ENCODE assay signal across 20 cellular contexts in the genomic region with DNA sequence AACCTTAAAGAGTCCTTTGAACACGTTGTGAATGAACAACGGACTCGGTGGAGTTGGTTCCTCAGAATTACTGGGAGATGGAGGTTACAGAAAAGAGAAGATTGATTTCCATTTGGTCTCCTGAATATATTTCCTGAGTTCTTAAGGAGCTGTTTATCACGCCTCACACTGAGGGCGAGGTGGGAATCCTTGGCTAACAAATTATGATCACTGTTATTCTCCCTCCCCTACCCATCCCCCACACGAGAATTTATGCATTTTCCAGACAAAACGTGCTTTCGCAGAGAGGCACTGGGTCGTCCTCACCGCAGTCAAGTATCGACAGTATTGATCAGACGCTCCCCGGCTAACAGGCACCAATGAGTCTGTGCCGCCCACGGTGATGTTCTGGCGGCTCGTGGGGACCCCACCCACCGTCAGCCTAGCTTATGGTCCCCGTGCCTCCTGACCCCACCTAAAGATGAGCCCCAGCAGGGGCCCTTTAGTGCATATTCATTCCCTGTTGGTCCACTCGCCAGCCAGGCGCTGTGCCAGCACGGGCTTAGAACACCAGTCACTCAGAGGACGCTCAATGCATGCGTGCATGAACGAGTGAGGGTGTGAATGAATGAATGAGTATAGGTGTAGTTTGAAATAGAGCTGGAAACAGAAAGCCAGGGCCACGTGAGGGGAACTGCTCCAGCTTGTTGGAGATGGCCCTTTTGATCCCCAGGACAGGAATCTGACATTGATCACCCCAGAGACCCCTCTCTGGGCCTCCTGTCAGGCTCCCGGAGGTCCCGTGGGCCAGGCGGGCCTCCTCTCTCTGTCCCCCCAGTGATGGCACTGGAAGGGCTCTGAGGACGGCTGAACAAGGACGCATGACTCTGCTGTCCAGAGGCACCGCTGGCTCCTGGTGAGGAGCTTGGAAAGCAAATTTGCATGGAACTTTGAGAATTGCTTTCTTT.
DNase-seq lines count a peak whose midpoint lies in the region; ATAC-seq, FAIRE-seq and TF ChIP-seq lines count a peak whose summit lies in the region.
"Had no signal": no experiment of that assay in that cellular context is flagged by ENCODE, and none has a peak within 500 bp of the region (broad histone marks: within the 10 kb centered on the region; RNA-seq: fewer than 3 reads in every experiment).

No MANE protein-coding gene starts in this region.

- intact Hi-C loops in activated CD4-positive, alpha-beta memory T cell treated with anti-CD3 and anti-CD28 coated beads for 36 hours (cut with micrococcal nuclease), result no loop called here
- intact Hi-C loops in posterior vena cava (cut with DNase I), result no loop called here

- H3K27ac Mint-ChIP-seq in activated CD4-positive, alpha-beta memory T cell treated with anti-CD3 and anti-CD28 coated beads for 36 hours, result no peak overlapping the region
- no peak overlapping the region for H3K27ac Mint-ChIP-seq in activated CD4-positive, alpha-beta memory T cell treated with anti-CD3 and anti-CD28 coated beads, Interleukin-2, amount 10 ng/mL, durations not matched to agents 7 days and 5 days
- no peak overlapping the region for H3K27ac Mint-ChIP-seq in glutamatergic neuron (ENCODE audit: unreplicated experiment)
- H3K27ac Mint-ChIP-seq: nephron progenitor cell had no signal

- ATAC-seq in foreskin keratinocyte (no peak), GM19397 (IDR thresholded peaks at IDR 0.05; ENCODE audit: unreplicated experiment) (no peak)

- FAIRE-seq in GM12892 (lab: Jason Lieb, UNC), result peak; percentile 60

- no peak overlapping the region for H3K4me3 Mint-ChIP-seq in activated CD4-positive, alpha-beta memory T cell treated with anti-CD3 and anti-CD28 coated beads for 36 hours
- no peak overlapping the region for H3K4me3 Mint-ChIP-seq in activated CD4-positive, alpha-beta memory T cell treated with anti-CD3 and anti-CD28 coated beads, Interleukin-2, amount 10 ng/mL, durations not matched to agents 7 days and 5 days
- peak overlapping the region; percentile 49 for H3K4me3 Mint-ChIP-seq in glutamatergic neuron (ENCODE audit: unreplicated experiment)
- H3K4me3 Mint-ChIP-seq: nephron progenitor cell had no signal

- H3K27ac ChIP-seq in foreskin keratinocyte, result no peak overlapping the region
- H3K27ac ChIP-seq: esophagus squamous epithelium, PC-9, thyroid gland had no signal

- TF ChIP-seq CTCF in glutamatergic neuron (IDR thresholded peaks at IDR 0.05; ENCODE audit: partially characterized antibody, unreplicated experiment) (no peak), foreskin keratinocyte (conservative IDR thresholded peaks at IDR 0.05) (no peak)

- TF ChIP-seq POLR2A in GM12892 (IDR thresholded peaks at IDR 0.05; ENCODE audit: low read depth, low read length), result no peak

- no peaks in the 10 kb centered on the region for H3K27me3 Mint-ChIP-seq in activated CD4-positive, alpha-beta memory T cell treated with anti-CD3 and anti-CD28 coated beads for 36 hours
- H3K27me3 Mint-ChIP-seq in activated CD4-positive, alpha-beta memory T cell treated with anti-CD3 and anti-CD28 coated beads, Interleukin-2, amount 10 ng/mL, durations not matched to agents 7 days and 5 days, result peaks cover 9% of the 10 kb centered on the region
- H3K27me3 Mint-ChIP-seq in glutamatergic neuron (ENCODE audit: unreplicated experiment), result peaks cover 13% of the 10 kb centered on the region

- H3K9me3 Mint-ChIP-seq in activated CD4-positive, alpha-beta memory T cell treated with anti-CD3 and anti-CD28 coated beads for 36 hours, result peaks cover 13% of the 10 kb centered on the region
- peaks cover 2% of the 10 kb centered on the region for H3K9me3 Mint-ChIP-seq in activated CD4-positive, alpha-beta memory T cell treated with anti-CD3 and anti-CD28 coated beads, Interleukin-2, amount 10 ng/mL, durations not matched to agents 7 days and 5 days
- H3K9me3 Mint-ChIP-seq in glutamatergic neuron (ENCODE audit: unreplicated experiment), result peaks cover 4% of the 10 kb centered on the region

- H3K36me3 Mint-ChIP-seq in activated CD4-positive, alpha-beta memory T cell treated with anti-CD3 and anti-CD28 coated beads for 36 hours, result peaks cover 2% of the 10 kb centered on the region
- H3K36me3 Mint-ChIP-seq in activated CD4-positive, alpha-beta memory T cell treated with anti-CD3 and anti-CD28 coated beads, Interleukin-2, amount 10 ng/mL, durations not matched to agents 7 days and 5 days (ENCODE audit: low read depth), result no peaks in the 10 kb centered on the region
- H3K36me3 Mint-ChIP-seq in glutamatergic neuron (ENCODE audit: unreplicated experiment), result no peaks in the 10 kb centered on the region

- peaks cover 19% of the 10 kb centered on the region for H3K4me1 Mint-ChIP-seq in activated CD4-positive, alpha-beta memory T cell treated with anti-CD3 and anti-CD28 coated beads for 36 hours (ENCODE audit: low read depth)
- H3K4me1 Mint-ChIP-seq in activated CD4-positive, alpha-beta memory T cell treated with anti-CD3 and anti-CD28 coated beads, Interleukin-2, amount 10 ng/mL, durations not matched to agents 7 days and 5 days, result peaks cover 16% of the 10 kb centered on the region
- H3K4me1 Mint-ChIP-seq in glutamatergic neuron (ENCODE audit: low read depth, unreplicated experiment), result peaks cover 22% of the 10 kb centered on the region

- CTCF ChIA-PET in activated CD4-positive, alpha-beta memory T cell treated with anti-CD3 and anti-CD28 coated beads for 36 hours (lab: Charles Lee), result no interaction called here
- CTCF ChIA-PET in activated CD4-positive, alpha-beta memory T cell treated with anti-CD3 and anti-CD28 coated beads, Interleukin-2, amount 10 ng/mL, durations not matched to agents 7 days and 5 days (lab: Charles Lee), result no interaction called here

- no peaks in the 10 kb centered on the region for H3K4me1 ChIP-seq in foreskin keratinocyte
- H3K4me1 ChIP-seq: thyroid gland had no signal

- POLR2A ChIA-PET in activated CD4-positive, alpha-beta memory T cell treated with anti-CD3 and anti-CD28 coated beads for 36 hours (lab: Charles Lee), result no interaction called here
- POLR2A ChIA-PET in activated CD4-positive, alpha-beta memory T cell treated with anti-CD3 and anti-CD28 coated beads, Interleukin-2, amount 10 ng/mL, durations not matched to agents 7 days and 5 days (lab: Charles Lee), result interaction anchor here (1.3 kb wide), 1 partner anchor 8 kb away, joined by 5 read pairs; no protein-coding TSS in a partner anchor

- H3K27me3 ChIP-seq in foreskin keratinocyte, result peaks cover 7% of the 10 kb centered on the region
- H3K27me3 ChIP-seq: thyroid gland had no signal

- DNase-seq in activated CD4-positive, alpha-beta memory T cell treated with anti-CD3 and anti-CD28 coated beads for 36 hours, result peak; percentile 3
- DNase-seq in activated CD4-positive, alpha-beta memory T cell treated with anti-CD3 and anti-CD28 coated beads, Interleukin-2, amount 10 ng/mL, durations not matched to agents 7 days and 5 days, result no peak
- DNase-seq in GM12892 (ENCODE audit: insufficient read length), result no peak
- no peak for DNase-seq in glutamatergic neuron
- DNase-seq in posterior vena cava (ENCODE audit: low spot score), result peak; percentile 66
- DNase-seq in foreskin keratinocyte, result no peak
- DNase-seq in NCI-H524 (lab: John Stamatoyannopoulos, UW), result no peak
- DNase-seq: activated CD4-positive, alpha-beta T cell treated with anti-CD3 and anti-CD28 coated beads, Interleukin-2, amount 50 U/mL, for 1 hour; amniotic stem cell; C1 segment of cervical spinal cord; caudate nucleus; effector CD4-positive, alpha-beta T cell; esophagus squamous epithelium; Kasumi-1; NCI-H1105; NCI-H774; nephron progenitor cell; PC-9; thyroid gland had no signal

Comparison
In these comparisons a context has a peak if more than half of its experiments do, and no peak if none do; other contexts are left out.
1. DNase-seq: peak in activated CD4-positive, alpha-beta memory T cell treated with anti-CD3 and anti-CD28 coated beads for 36 hours (single experiment) and posterior vena cava (single experiment); none in activated CD4-positive, alpha-beta memory T cell treated with anti-CD3 and anti-CD28 coated beads, Interleukin-2, amount 10 ng/mL, durations not matched to agents 7 days and 5 days (single experiment), GM12892 (single experiment), glutamatergic neuron (single experiment), foreskin keratinocyte (0 of 2) and NCI-H524 (0 of 2).